Comparison of ENCODE assay signal across 1 cellular context in the genomic region with DNA sequence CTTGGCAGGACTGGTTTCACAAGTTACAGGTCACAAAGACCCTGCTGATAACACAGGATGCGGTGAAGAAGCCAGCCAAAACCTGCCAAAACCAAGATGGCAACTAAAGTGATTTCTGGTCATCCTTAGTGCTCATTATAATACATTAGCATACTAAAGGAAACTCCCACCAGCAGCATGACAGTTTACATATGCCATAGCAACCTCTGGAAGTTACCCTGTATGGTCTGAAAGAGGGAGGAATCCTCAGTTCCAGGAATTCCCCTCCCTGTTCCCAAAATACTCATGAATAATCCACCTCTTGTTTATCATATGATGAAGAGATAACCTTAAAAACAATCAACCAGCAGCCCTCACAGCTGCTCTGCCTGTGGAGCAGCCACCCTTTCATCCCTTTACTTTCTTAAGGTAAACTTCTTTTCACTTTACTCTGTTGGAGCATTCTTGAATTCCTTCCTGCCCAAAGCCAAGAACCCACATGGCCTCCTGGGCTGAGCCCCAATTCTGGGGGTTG.
TF ChIP-seq lines count a peak whose summit lies in the region.

No MANE protein-coding gene starts in this region.

TF ChIP-seq in K562, 482 proteins besides CTCF, POLR2A, EP300 and RAD21:
- TF ChIP-seq, protein P1, sequence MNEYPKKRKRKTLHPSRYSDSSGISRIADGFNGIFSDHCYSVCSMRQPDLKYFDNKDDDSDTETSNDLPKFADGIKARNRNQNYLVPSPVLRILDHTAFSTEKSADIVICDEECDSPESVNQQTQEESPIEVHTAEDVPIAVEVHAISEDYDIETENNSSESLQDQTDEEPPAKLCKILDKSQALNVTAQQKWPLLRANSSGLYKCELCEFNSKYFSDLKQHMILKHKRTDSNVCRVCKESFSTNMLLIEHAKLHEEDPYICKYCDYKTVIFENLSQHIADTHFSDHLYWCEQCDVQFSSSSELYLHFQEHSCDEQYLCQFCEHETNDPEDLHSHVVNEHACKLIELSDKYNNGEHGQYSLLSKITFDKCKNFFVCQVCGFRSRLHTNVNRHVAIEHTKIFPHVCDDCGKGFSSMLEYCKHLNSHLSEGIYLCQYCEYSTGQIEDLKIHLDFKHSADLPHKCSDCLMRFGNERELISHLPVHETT (CRISPR knock-in tag; conservative IDR thresholded peaks at IDR 0.05 in 1 of 2, IDR thresholded peaks at IDR 0.05 in 1 of 2) = peak in 1 of 2 experiments; percentile 24; a peak in 1 of 4 replicates
- TF ChIP-seq FOXJ2 (tag; IDR thresholded peaks at IDR 0.05) (peak; percentile 75; the same call in 1 of the 2 replicates), ZKSCAN8 (CRISPR knock-in tag; IDR thresholded peaks at IDR 0.05) (0 out of 2 replicates have a peak, but pooled peaks have one; percentile 28), STAT5A (IDR thresholded peaks at IDR 0.05; ENCODE audit: borderline replicate concordance, low read length) (peak; percentile 59), ZNF165 (CRISPR knock-in tag; IDR thresholded peaks at IDR 0.05; ENCODE audit: borderline replicate concordance) (no peak), FOXA3 (CRISPR knock-in tag; conservative IDR thresholded peaks at IDR 0.05 in 1 of 2, IDR thresholded peaks at IDR 0.05 in 1 of 2) (peak in 1 of 2 experiments; percentile 94; a peak in 2 of 4 replicates), CTBP1 (IDR thresholded peaks at IDR 0.05; ENCODE audit: borderline replicate concordance) (peak; percentile 31; the same call in 1 of the 2 replicates), ZNF175 (CRISPR knock-in tag; IDR thresholded peaks at IDR 0.05; ENCODE audit: low read depth) (0 out of 2 replicates have a peak, but pooled peaks have one; percentile 67), GTF2E2 (tag; IDR thresholded peaks at IDR 0.05) (peak; percentile 43; the same call in 1 of the 2 replicates), NR2C2 (CRISPR knock-in tag; IDR thresholded peaks at IDR 0.05) (no peak), NR2C2 (tag; IDR thresholded peaks at IDR 0.05) (peak; percentile 64; the same call in 1 of the 2 replicates), SMARCA4 (IDR thresholded peaks at IDR 0.05) (0 out of 2 replicates have a peak, but pooled peaks have one; percentile 47), FOSL1 (tag; conservative IDR thresholded peaks at IDR 0.05) (peak; percentile 84), TEAD2 (tag; IDR thresholded peaks at IDR 0.05) (no peak), DNMT1 (IDR thresholded peaks at IDR 0.05) (no peak), RFX1 (IDR thresholded peaks at IDR 0.05) (peak; percentile 71), ARID1B (IDR thresholded peaks at IDR 0.05) (peak; percentile 34; the same call in 1 of the 2 replicates), MEF2D (tag; conservative IDR thresholded peaks at IDR 0.05; ENCODE audit: low read depth) (peak; percentile 73; the same call in 1 of the 2 replicates), ELF1 (tag; IDR thresholded peaks at IDR 0.05) (peak; percentile 24; the same call in 1 of the 2 replicates), RHOXF2B (CRISPR knock-in tag; conservative IDR thresholded peaks at IDR 0.05) (no peak), NR2C1 (IDR thresholded peaks at IDR 0.05) (no peak), NR2C1 (tag; IDR thresholded peaks at IDR 0.05) (no peak), FOXK2 (conservative IDR thresholded peaks at IDR 0.05 in 1 of 2, IDR thresholded peaks at IDR 0.05 in 1 of 2; ENCODE audit: low read depth in 2 of 2) (peak; percentile 18 to 55; a peak in 2 of 4 replicates), ZEB2 (IDR thresholded peaks at IDR 0.05) (0 out of 2 replicates have a peak, but pooled peaks have one; percentile 31), SRF (CRISPR knock-in tag; IDR thresholded peaks at IDR 0.05) (peak; percentile 55 to 97; a peak in 3 of 4 replicates), SOX6 (IDR thresholded peaks at IDR 0.05) (peak; percentile 74), YY1 (IDR thresholded peaks at IDR 0.05; ENCODE audit: borderline replicate concordance in 1 of 3, control insufficient read depth in 1 of 3, extremely low read depth in 1 of 3, insufficient read depth in 3 of 3, insufficient read length in 1 of 3, insufficient replicate concordance in 2 of 3, low read depth in 1 of 3, low read length in 2 of 3) (peak in 1 of 3 experiments; percentile 56), GABPA (tag; conservative IDR thresholded peaks at IDR 0.05; ENCODE audit: low read depth) (peak; percentile 27; the same call in 1 of the 2 replicates)
- TF ChIP-seq, protein P2, sequence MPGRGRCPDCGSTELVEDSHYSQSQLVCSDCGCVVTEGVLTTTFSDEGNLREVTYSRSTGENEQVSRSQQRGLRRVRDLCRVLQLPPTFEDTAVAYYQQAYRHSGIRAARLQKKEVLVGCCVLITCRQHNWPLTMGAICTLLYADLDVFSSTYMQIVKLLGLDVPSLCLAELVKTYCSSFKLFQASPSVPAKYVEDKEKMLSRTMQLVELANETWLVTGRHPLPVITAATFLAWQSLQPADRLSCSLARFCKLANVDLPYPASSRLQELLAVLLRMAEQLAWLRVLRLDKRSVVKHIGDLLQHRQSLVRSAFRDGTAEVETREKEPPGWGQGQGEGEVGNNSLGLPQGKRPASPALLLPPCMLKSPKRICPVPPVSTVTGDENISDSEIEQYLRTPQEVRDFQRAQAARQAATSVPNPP (IDR thresholded peaks at IDR 0.05; ENCODE audit: borderline replicate concordance, insufficient read depth, insufficient read length) = no peak
